14 cellular contexts compared by ENCODE assay signal in genomic region chr18:363327-364115, GRCh38.
A peak's percentile ranks its signal among the peaks of the same experiment; 100 is the strongest.
DNase-seq lines count a peak whose midpoint lies in the region; ATAC-seq and TF ChIP-seq lines count a peak whose summit lies in the region.
"Had no signal": no experiment of that assay in that cellular context is flagged by ENCODE, and none has a peak within 500 bp of the region (broad histone marks: within the 10 kb centered on the region; RNA-seq: fewer than 3 reads in every experiment).

No MANE protein-coding gene starts in this region.

- ATAC-seq in HG02798 (IDR thresholded peaks at IDR 0.05; ENCODE audit: poor library complexity, unreplicated experiment) (no peak), HG02759 (IDR thresholded peaks at IDR 0.05; ENCODE audit: unreplicated experiment) (no peak)

- peak overlapping the region; percentile 85 for H3K27ac Mint-ChIP-seq in mesothelial cell of epicardium
- H3K27ac Mint-ChIP-seq: CD8-positive, alpha-beta memory T cell had no signal

- no peak for TF ChIP-seq POLR2A in breast epithelium (IDR thresholded peaks at IDR 0.05)

- peaks cover 4% of the 10 kb centered on the region for H3K36me3 Mint-ChIP-seq in mesothelial cell of epicardium
- H3K36me3 Mint-ChIP-seq: CD8-positive, alpha-beta memory T cell had no signal

- H3K4me1 Mint-ChIP-seq in mesothelial cell of epicardium, result peaks cover 65% of the 10 kb centered on the region
- H3K4me1 Mint-ChIP-seq: CD8-positive, alpha-beta memory T cell; central memory CD8-positive, alpha-beta T cell had no signal

- no peaks in the 10 kb centered on the region for H3K27me3 ChIP-seq in breast epithelium
- H3K27me3 ChIP-seq: heart right ventricle had no signal

- peaks cover 0 to 3% of the 10 kb centered on the region in 2 donors for H3K4me1 ChIP-seq in breast epithelium

- H3K27me3 Mint-ChIP-seq in mesothelial cell of epicardium (ENCODE audit: low read depth), result no peaks in the 10 kb centered on the region

- H3K9me3 Mint-ChIP-seq in mesothelial cell of epicardium, result no peaks in the 10 kb centered on the region
- H3K9me3 Mint-ChIP-seq: CD8-positive, alpha-beta memory T cell; central memory CD8-positive, alpha-beta T cell had no signal

- H3K27ac ChIP-seq in breast epithelium, result peak overlapping the region; percentile 23 to 73

- H3K36me3 ChIP-seq in breast epithelium, result no peaks in the 10 kb centered on the region
- H3K36me3 ChIP-seq: heart right ventricle had no signal

- no peak for TF ChIP-seq CTCF in AG10803 (conservative IDR thresholded peaks at IDR 0.05; ENCODE audit: low read length)
- no peak for TF ChIP-seq CTCF in breast epithelium (IDR thresholded peaks at IDR 0.05)
- no peak for TF ChIP-seq CTCF in mesothelial cell of epicardium (IDR thresholded peaks at IDR 0.05; ENCODE audit: unreplicated experiment)

- no peak overlapping the region for H3K4me3 Mint-ChIP-seq in mesothelial cell of epicardium
- H3K4me3 Mint-ChIP-seq: CD8-positive, alpha-beta memory T cell; central memory CD8-positive, alpha-beta T cell had no signal

- no peaks in the 10 kb centered on the region for H3K9me3 ChIP-seq in breast epithelium
- H3K9me3 ChIP-seq: heart right ventricle had no signal

- TF ChIP-seq RAD21 in Ishikawa (IDR thresholded peaks at IDR 0.05; ENCODE audit: low read depth), result no peak

- DNase-seq in AG10803 (ENCODE audit: low read depth) (peak; percentile 94), breast epithelium (ENCODE audit: low spot score in 2 of 2) (no peak), mesothelial cell of epicardium (ENCODE audit: low spot score in 2 of 2, unreplicated experiment in 2 of 2) (no peak), NCI-H345 treated with DMSO at 0.1 percent for 48 hours (lab: John Stamatoyannopoulos, UW; ENCODE audit: unreplicated experiment) (no peak), retina (no peak)
- DNase-seq: CD8-positive, alpha-beta memory T cell; heart right ventricle; Karpas-422; NCI-H774; T-helper 9 cell had no signal

- TF ChIP-seq EP300 in Ishikawa (IDR thresholded peaks at IDR 0.05; ENCODE audit: borderline replicate concordance), result no peak

- intact Hi-C loops in breast epithelium (cut with DNase I; ENCODE audit: low total_unique reads), result no loop called here

- H3K4me3 ChIP-seq in AG10803 (ENCODE audit: low read length), result no peak overlapping the region
- H3K4me3 ChIP-seq in breast epithelium, result no peak overlapping the region
- H3K4me3 ChIP-seq: heart right ventricle had no signal

TF ChIP-seq in Ishikawa, 13 proteins besides CTCF, POLR2A, EP300 and RAD21:
- TF ChIP-seq CEBPB (IDR thresholded peaks at IDR 0.05), result peak; percentile 65; the same call in 1 of the 2 replicates
- TF ChIP-seq ZBTB7A (IDR thresholded peaks at IDR 0.05; ENCODE audit: low read depth), result no peak
